Comparison of ENCODE assay signal across 8 cellular contexts in genomic region chr15:81106560-81106959, GRCh38. TPM values are rescaled to one million over a fixed set of nuclear protein-coding genes. Genes with fewer than 3 reads are reported as not detected.
A peak's percentile ranks its signal among the peaks of the same experiment; 100 is the strongest.
DNase-seq lines count a peak whose midpoint lies in the region; ATAC-seq, FAIRE-seq and TF ChIP-seq lines count a peak whose summit lies in the region.

No MANE protein-coding gene starts in this region.

- H2AFZ ChIP-seq in keratinocyte (ENCODE audit: control insufficient read depth, low read length) = no peak overlapping the region

- no peaks in the 10 kb centered on the region for H3K27me3 ChIP-seq in keratinocyte (ENCODE audit: control insufficient read depth, extremely low read depth, insufficient read depth, low read length)

- no peaks in the 10 kb centered on the region for H3K36me3 Mint-ChIP-seq in natural killer cell
- no peaks in the 10 kb centered on the region for H3K36me3 Mint-ChIP-seq in natural killer cell treated with Interleukin-12 subunit alpha and Interleukin-12 subunit beta and Interleukin-15 and Interleukin-18, amount 100 ng/mL, for 72 hours

- FAIRE-seq in keratinocyte (lab: Jason Lieb, UNC) = peak; percentile 85

- dilution Hi-C loops in keratinocyte (cut with MboI; ENCODE audit: extremely low pct_ligation_motif_present, low sequenced_read_pairs) = no loop called here

- peaks cover 30 to 45% of the 10 kb centered on the region in 2 donors for H3K27me3 Mint-ChIP-seq in natural killer cell (ENCODE audit: low read depth in 2 of 2)
- peaks cover 23 to 41% of the 10 kb centered on the region in 2 donors for H3K27me3 Mint-ChIP-seq in natural killer cell treated with Interleukin-12 subunit alpha and Interleukin-12 subunit beta and Interleukin-15 and Interleukin-18, amount 100 ng/mL, for 72 hours

- intact Hi-C loops in natural killer cell (cut with micrococcal nuclease) = loop anchor here (1.0 kb wide), 1 partner anchor 160 kb away; no protein-coding TSS in a partner anchor

- H3K27ac Mint-ChIP-seq in natural killer cell = no peak overlapping the region
- no peak overlapping the region for H3K27ac Mint-ChIP-seq in natural killer cell treated with Interleukin-12 subunit alpha and Interleukin-12 subunit beta and Interleukin-15 and Interleukin-18, amount 100 ng/mL, for 72 hours

- no peak overlapping the region for H3K4me3 Mint-ChIP-seq in natural killer cell
- H3K4me3 Mint-ChIP-seq in natural killer cell treated with Interleukin-12 subunit alpha and Interleukin-12 subunit beta and Interleukin-15 and Interleukin-18, amount 100 ng/mL, for 72 hours = no peak overlapping the region

- no peak overlapping the region for H3K4me3 ChIP-seq in NB4 (ENCODE audit: low read depth, low read length)
- no peak overlapping the region for H3K4me3 ChIP-seq in keratinocyte (ENCODE audit: control insufficient read depth in 2 of 3, extremely low read depth in 1 of 3, insufficient read depth in 2 of 3, low read depth in 1 of 3, low read length in 3 of 3)

- H3K36me3 ChIP-seq in keratinocyte (ENCODE audit: control insufficient read depth in 2 of 2, extremely low read depth in 1 of 2, insufficient read depth in 2 of 2, low read length in 2 of 2) = no peaks in the 10 kb centered on the region

- H3K9ac ChIP-seq in keratinocyte (ENCODE audit: control insufficient read depth, extremely low read depth, insufficient read depth, low read length) = no peak overlapping the region

- no peak overlapping the region for H3K27ac ChIP-seq in keratinocyte (ENCODE audit: control insufficient read depth, insufficient read depth, low read length)

- H3K9me3 Mint-ChIP-seq in natural killer cell = no peaks in the 10 kb centered on the region
- no peaks in the 10 kb centered on the region for H3K9me3 Mint-ChIP-seq in natural killer cell treated with Interleukin-12 subunit alpha and Interleukin-12 subunit beta and Interleukin-15 and Interleukin-18, amount 100 ng/mL, for 72 hours

- H3K79me2 ChIP-seq in keratinocyte (ENCODE audit: control insufficient read depth, insufficient read depth, low read length) = no peaks in the 10 kb centered on the region

- peaks cover 5% of the 10 kb centered on the region for H3K9me1 ChIP-seq in keratinocyte (ENCODE audit: control insufficient read depth, extremely low read depth, insufficient read depth, low read length)

- peak; percentile 18 for DNase-seq in natural killer cell
- no peak for DNase-seq in natural killer cell treated with Interleukin-12 subunit alpha and Interleukin-12 subunit beta and Interleukin-15 and Interleukin-18, amount 100 ng/mL, for 72 hours (ENCODE audit: low spot score)
- peak; percentile 64 for DNase-seq in NB4 (ENCODE audit: low read depth)
- peak; percentile 20 to 77 for DNase-seq in SW 1271 (lab: John Stamatoyannopoulos, UW)
- peak; percentile 56 to 78 for DNase-seq in T47D (ENCODE audit: low read depth in 1 of 2, low spot score in 1 of 2)
- no peak for DNase-seq in keratinocyte (ENCODE audit: low read depth, low spot score)
- peak; percentile 25 to 41 for DNase-seq in stimulated activated CD4-positive, alpha-beta T cell treated with anti-CD3 and anti-CD28 coated beads, Interleukin-2, amount 100 ng/mL, for 48 hours

- TF ChIP-seq CTCF in natural killer cell (IDR thresholded peaks at IDR 0.05) (peak; percentile 56), NB4 (IDR thresholded peaks at IDR 0.05; ENCODE audit: low read depth, low read length) (peak; percentile 71), keratinocyte (optimal IDR thresholded peaks at IDR 0.05 in 1 of 3, IDR thresholded peaks at IDR 0.05 in 1 of 3, conservative IDR thresholded peaks at IDR 0.05 in 1 of 3; ENCODE audit: extremely low read depth in 1 of 3, insufficient read depth in 2 of 3, low read length in 3 of 3) (peak; percentile 60 to 90 (median 82))

- H3K4me1 Mint-ChIP-seq in natural killer cell = no peaks in the 10 kb centered on the region
- peaks cover 5 to 12% of the 10 kb centered on the region in 2 donors for H3K4me1 Mint-ChIP-seq in natural killer cell treated with Interleukin-12 subunit alpha and Interleukin-12 subunit beta and Interleukin-15 and Interleukin-18, amount 100 ng/mL, for 72 hours (ENCODE audit: low read depth in 2 of 2)

- no peak for TF ChIP-seq POLR2A in NB4 (IDR thresholded peaks at IDR 0.05; ENCODE audit: extremely low read depth, insufficient read length)

- ATAC-seq in natural killer cell = peak in 2 of 3 donors; percentile 55 to 61
- no peak for ATAC-seq in natural killer cell treated with Interleukin-12 subunit alpha and Interleukin-12 subunit beta and Interleukin-15 and Interleukin-18, amount 100 ng/mL, for 72 hours
- ATAC-seq in GM18517 (IDR thresholded peaks at IDR 0.05; ENCODE audit: unreplicated experiment) = no peak

- in situ Hi-C loops in T47D (cut with HindIII; ENCODE audit: low pct_unique_long_range_greater_than_20kb, low sequenced_read_pairs) = no loop called here

- peaks cover 11% of the 10 kb centered on the region for H3K4me1 ChIP-seq in keratinocyte (ENCODE audit: control insufficient read depth, extremely low read depth, insufficient read depth, low read length)

- no peaks in the 10 kb centered on the region for H3K9me3 ChIP-seq in keratinocyte (ENCODE audit: control insufficient read depth, low read depth, low read length)

- no peaks in the 10 kb centered on the region for H4K20me1 ChIP-seq in keratinocyte (ENCODE audit: control insufficient read depth, extremely low read depth, insufficient read depth, low read length)

- H3K4me2 ChIP-seq in keratinocyte (ENCODE audit: control insufficient read depth, extremely low read depth, insufficient read depth, low read depth, low read length) = no peak overlapping the region

RNA-seq across cellular contexts. Expression of gene CFAP161, which starts 27.5 kb away (rescaled TPM):
- 1 to 10 TPM in 1 of 3 donors, under 1 TPM in 1, not detected in 1; 0.53 to 1.3 TPM for total RNA-seq in natural killer cell
- total RNA-seq in natural killer cell treated with Interleukin-12 subunit alpha and Interleukin-12 subunit beta and Interleukin-15 and Interleukin-18, amount 100 ng/mL, for 72 hours = not detected
- not detected in 3 replicates for polyA plus RNA-seq in keratinocyte
- polyA plus RNA-seq in keratinocyte (2011; ENCODE audit: low read depth) = not detected
- not detected in 2 replicates for polyA plus RNA-seq in keratinocyte (2011; cell fraction: cytosol; rRNA removed)
- polyA plus RNA-seq in keratinocyte (2011; cell fraction: nucleus; rRNA removed) = not detected in 2 replicates
- polyA plus RNA-seq in keratinocyte (2012; ENCODE audit: low replicate concordance) = not detected in 2 replicates
- not detected in 3 replicates for polyA minus RNA-seq in keratinocyte
- polyA minus RNA-seq in keratinocyte (2011; cell fraction: cytosol; rRNA and poly(A)+ RNA removed) = not detected
- not detected in 2 replicates for polyA minus RNA-seq in keratinocyte (2011; cell fraction: nucleus; rRNA and poly(A)+ RNA removed)

Comparison
In these comparisons a context has a peak if more than half of its experiments do, and no peak if none do; other contexts are left out.
1. ATAC-seq: peak in natural killer cell (2 of 3); none in natural killer cell treated with Interleukin-12 subunit alpha and Interleukin-12 subunit beta and Interleukin-15 and Interleukin-18, amount 100 ng/mL, for 72 hours (0 of 2) and GM18517 (single experiment).
2. DNase-seq: peak in natural killer cell (single experiment), NB4 (single experiment), SW 1271 (2 of 2), T47D (2 of 2) and stimulated activated CD4-positive, alpha-beta T cell treated with anti-CD3 and anti-CD28 coated beads, Interleukin-2, amount 100 ng/mL, for 48 hours (2 of 2); none in natural killer cell treated with Interleukin-12 subunit alpha and Interleukin-12 subunit beta and Interleukin-15 and Interleukin-18, amount 100 ng/mL, for 72 hours (single experiment) and keratinocyte (single experiment).
3. Peak in every context shown above with its lines, with median percentiles within 50 percentile points of each other: CTCF ChIP-seq.